ENCODE assay signal across 8 cellular contexts in genomic region chr2:42360493-42360889, GRCh38. TPM values are rescaled to one million over a fixed set of nuclear protein-coding genes. Genes with fewer than 3 reads are reported as not detected.
DNase-seq lines count a peak whose midpoint lies in the region; ATAC-seq and TF ChIP-seq lines count a peak whose summit lies in the region.

No MANE protein-coding gene starts in this region.

- H3K27ac ChIP-seq in breast epithelium, result peak overlapping the region; percentile 87 to 94
- H3K27ac ChIP-seq in lung (ENCODE audit: low read depth in 1 of 2, low read length in 1 of 2), result peak overlapping the region; percentile 86 to 96
- H3K27ac ChIP-seq in upper lobe of right lung, result peak overlapping the region; percentile 96

- intact Hi-C loops in breast epithelium (cut with DNase I; ENCODE audit: low total_unique reads) (no loop called here), upper lobe of right lung (cut with DNase I) (no loop called here)

- no peak for DNase-seq in activated naive CD4-positive, alpha-beta T cell treated with anti-CD3 and anti-CD28 coated beads, Interleukin-2, amount 10 ng/mL, durations not matched to agents 7 days and 5 days
- DNase-seq in activated naive CD4-positive, alpha-beta T cell treated with Interleukin-2 at 50 U/mL for 16 hours, result no peak
- DNase-seq in breast epithelium (ENCODE audit: low spot score in 2 of 2), result no peak
- DNase-seq in lung (ENCODE audit: low spot score), result no peak
- no peak for DNase-seq in upper lobe of right lung
- DNase-seq in GM19240 (ENCODE audit: insufficient read length, low spot score), result no peak
- no peak for DNase-seq in ureter (ENCODE audit: low spot score)

- H3K27me3 ChIP-seq in breast epithelium (no peaks in the 10 kb centered on the region), lung (ENCODE audit: control insufficient read depth, insufficient read depth) (no peaks in the 10 kb centered on the region), upper lobe of right lung (no peaks in the 10 kb centered on the region)

- H3K27me3 Mint-ChIP-seq in activated naive CD4-positive, alpha-beta T cell treated with anti-CD3 and anti-CD28 coated beads, Interleukin-2, amount 10 ng/mL, durations not matched to agents 7 days and 5 days, result no peaks in the 10 kb centered on the region

- no peaks in the 10 kb centered on the region for H3K9me3 Mint-ChIP-seq in activated naive CD4-positive, alpha-beta T cell treated with anti-CD3 and anti-CD28 coated beads, Interleukin-2, amount 10 ng/mL, durations not matched to agents 7 days and 5 days

- TF ChIP-seq CTCF in breast epithelium (IDR thresholded peaks at IDR 0.05), result no peak
- TF ChIP-seq CTCF in lung (IDR thresholded peaks at IDR 0.05; ENCODE audit: control extremely low read depth, extremely low read depth), result no peak
- TF ChIP-seq CTCF in upper lobe of right lung (IDR thresholded peaks at IDR 0.05), result no peak

- peak overlapping the region; percentile 84 for H3K4me3 Mint-ChIP-seq in activated naive CD4-positive, alpha-beta T cell treated with anti-CD3 and anti-CD28 coated beads, Interleukin-2, amount 10 ng/mL, durations not matched to agents 7 days and 5 days

- H3K36me3 ChIP-seq in breast epithelium (no peaks in the 10 kb centered on the region), lung (ENCODE audit: control insufficient read depth in 2 of 2, insufficient read depth in 2 of 2, low read length in 2 of 2) (peaks cover 0 to 2% of the 10 kb centered on the region in 2 donors), upper lobe of right lung (no peaks in the 10 kb centered on the region)

- H3K36me3 Mint-ChIP-seq in activated naive CD4-positive, alpha-beta T cell treated with anti-CD3 and anti-CD28 coated beads, Interleukin-2, amount 10 ng/mL, durations not matched to agents 7 days and 5 days, result peaks cover 13% of the 10 kb centered on the region

- H3K9me3 ChIP-seq in breast epithelium (no peaks in the 10 kb centered on the region), lung (ENCODE audit: control insufficient read depth in 2 of 2, insufficient read depth in 1 of 2, low read length in 1 of 2) (no peaks in the 10 kb centered on the region), upper lobe of right lung (no peaks in the 10 kb centered on the region)

- H3K4me1 ChIP-seq in breast epithelium, result no peaks in the 10 kb centered on the region
- peaks cover 2 to 17% of the 10 kb centered on the region in 2 donors for H3K4me1 ChIP-seq in lung (ENCODE audit: control insufficient read depth in 2 of 2, insufficient read depth in 2 of 2, low read length in 2 of 2)
- H3K4me1 ChIP-seq in upper lobe of right lung, result peaks cover 16% of the 10 kb centered on the region

- no peak for ATAC-seq in lung (ENCODE audit: insufficient read depth, low FRiP score)
- ATAC-seq in upper lobe of right lung, result no peak
- ATAC-seq in HG03159 (IDR thresholded peaks at IDR 0.05; ENCODE audit: unreplicated experiment), result no peak

- H3K27ac Mint-ChIP-seq in activated naive CD4-positive, alpha-beta T cell treated with anti-CD3 and anti-CD28 coated beads, Interleukin-2, amount 10 ng/mL, durations not matched to agents 7 days and 5 days, result peak overlapping the region; percentile 98

- peaks cover 47% of the 10 kb centered on the region for H3K4me1 Mint-ChIP-seq in activated naive CD4-positive, alpha-beta T cell treated with anti-CD3 and anti-CD28 coated beads, Interleukin-2, amount 10 ng/mL, durations not matched to agents 7 days and 5 days

- no peak for TF ChIP-seq POLR2A in breast epithelium (IDR thresholded peaks at IDR 0.05)

- 0 to 1% methylated on average over 15 of the region's 15 CpGs for WGBS in lung, 2 donors

- peak overlapping the region; percentile 79 to 99 (median 82) for H3K4me3 ChIP-seq in breast epithelium
- peak overlapping the region; percentile 84 for H3K4me3 ChIP-seq in lung
- H3K4me3 ChIP-seq in upper lobe of right lung, result peak overlapping the region; percentile 94

- CTCF ChIA-PET in activated naive CD4-positive, alpha-beta T cell treated with anti-CD3 and anti-CD28 coated beads, Interleukin-2, amount 10 ng/mL, durations not matched to agents 7 days and 5 days (lab: Charles Lee), result no interaction called here

RNA-seq across cellular contexts. Expression of gene COX7A2L, which starts 0.5 kb away (rescaled TPM):
- total RNA-seq in breast epithelium (100 to 1,000 TPM; 142 to 161 (median 149) TPM), lung (100 to 1,000 TPM in 1 of 2 donors, 10 to 100 TPM in 1; 80.4 to 113 TPM), upper lobe of right lung (80.7 TPM), ureter (89.9 TPM)
- 100 to 1,000 TPM in 1 of 2 donors, 10 to 100 TPM in 1; 97.6 to 109 TPM for polyA plus RNA-seq in lung
